8 cellular contexts compared by ENCODE assay signal in the genomic region with DNA sequence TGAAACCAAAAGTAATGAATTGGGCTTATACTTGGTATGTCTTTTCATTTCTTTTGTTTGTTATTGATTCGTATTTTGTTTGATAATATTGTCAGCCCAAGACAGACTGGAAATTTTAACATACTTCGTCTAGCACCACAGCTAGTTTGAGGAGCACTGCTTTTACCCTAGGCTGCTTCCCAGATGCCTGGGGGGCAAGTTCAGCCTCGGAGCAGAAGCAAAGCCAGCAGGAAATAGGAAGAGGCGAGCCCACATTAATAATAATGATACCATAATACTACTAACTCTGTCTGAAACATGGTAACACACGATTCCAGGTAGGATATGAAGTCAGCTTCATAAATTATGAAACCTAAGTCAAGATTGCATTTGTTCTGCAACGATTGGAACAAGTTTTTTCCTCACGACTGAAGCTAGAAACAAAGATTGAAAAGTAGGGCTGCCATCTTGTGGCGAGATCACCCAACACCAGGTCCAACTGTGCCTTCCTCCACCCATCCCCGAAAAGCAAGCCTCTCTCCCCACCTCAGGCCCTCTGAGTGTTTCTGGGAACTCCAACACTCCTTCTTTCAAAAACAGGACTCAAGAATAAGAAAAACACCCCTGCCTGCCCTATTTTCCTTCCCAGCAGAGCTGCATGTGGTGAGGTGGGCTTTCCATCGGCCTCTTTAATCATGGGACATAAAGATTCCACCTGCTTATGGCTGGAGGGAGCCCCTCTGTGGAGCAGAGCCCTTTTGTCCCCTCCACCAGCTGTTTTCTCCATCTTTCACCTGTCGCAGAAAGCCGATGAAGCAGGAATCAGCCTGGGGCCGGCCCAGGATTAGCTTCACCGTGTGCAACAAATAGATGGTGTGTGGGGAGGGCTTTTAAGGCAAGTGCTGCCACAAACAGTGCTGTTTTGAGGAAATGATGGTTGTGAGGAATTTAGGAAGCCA.
DNase-seq lines count a peak whose midpoint lies in the region; ATAC-seq lines count a peak whose summit lies in the region.

No MANE protein-coding gene starts in this region.

- DNase-seq in NCI-H1417 (lab: John Stamatoyannopoulos, UW) (peak in 2 of 3 experiments; percentile 16 to 33), NCI-H1417 treated with DMSO at 0.1 percent for 48 hours (lab: John Stamatoyannopoulos, UW) (no peak), NCI-H2196 (lab: John Stamatoyannopoulos, UW; ENCODE audit: unreplicated experiment) (peak; percentile 26), dermis blood vessel endothelial cell (peak; percentile 14), putamen (ENCODE audit: low spot score) (peak; percentile 22), NCI-H2107 (lab: John Stamatoyannopoulos, UW) (no peak)

- ATAC-seq in GM18909 (IDR thresholded peaks at IDR 0.05; ENCODE audit: poor library complexity, unreplicated experiment), result no peak
- ATAC-seq in GM21737 (IDR thresholded peaks at IDR 0.05; ENCODE audit: unreplicated experiment), result no peak

Comparison
In these comparisons a context has a peak if more than half of its experiments do, and no peak if none do; other contexts are left out.
1. DNase-seq: peak in NCI-H1417 (2 of 3), NCI-H2196 (single experiment), dermis blood vessel endothelial cell (single experiment) and putamen (single experiment); none in NCI-H1417 treated with DMSO at 0.1 percent for 48 hours (single experiment) and NCI-H2107 (single experiment).